In the genomic region with DNA sequence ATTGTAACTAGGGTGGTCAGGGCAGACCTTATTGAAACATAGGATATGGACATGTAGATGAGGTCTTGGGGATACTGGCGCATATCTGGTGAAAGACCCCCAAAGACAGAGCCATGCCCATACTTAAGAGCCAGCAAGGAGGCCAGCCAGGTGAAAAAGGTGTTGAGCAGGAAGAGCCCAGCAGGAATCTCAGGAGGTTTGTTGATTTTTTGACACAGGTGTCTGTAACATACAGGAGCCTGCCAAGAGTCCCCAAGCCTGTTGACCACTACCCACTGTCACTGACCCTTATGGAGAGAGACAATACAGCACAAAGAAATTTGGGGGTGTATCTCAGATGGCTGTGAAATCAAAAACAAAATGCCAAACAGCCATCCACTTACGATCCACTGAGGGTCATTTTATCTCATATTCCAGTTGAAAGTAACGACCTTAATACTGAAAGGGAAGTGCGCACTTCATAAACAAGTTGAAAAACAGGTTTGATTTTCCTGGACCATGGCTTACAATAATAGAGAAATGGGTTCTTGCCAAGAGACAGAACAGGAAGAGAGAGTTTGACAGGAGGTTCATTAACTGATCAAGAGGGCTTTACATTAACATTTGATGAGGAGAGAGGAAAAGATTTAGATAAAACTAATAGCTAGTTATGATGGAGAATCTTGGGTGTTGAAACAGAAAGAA, we compare ENCODE assay signal across 25 cellular contexts.
DNase-seq lines count a peak whose midpoint lies in the region; ATAC-seq, FAIRE-seq and TF ChIP-seq lines count a peak whose summit lies in the region.
"Had no signal": no experiment of that assay in that cellular context is flagged by ENCODE, and none has a peak within 500 bp of the region (broad histone marks: within the 10 kb centered on the region; RNA-seq: fewer than 3 reads in every experiment).

No MANE protein-coding gene starts in this region.

- peak; percentile 23 for FAIRE-seq in keratinocyte (lab: Jason Lieb, UNC)
- no peak for FAIRE-seq in kidney (lab: Jason Lieb, UNC)
- FAIRE-seq: endometrium, GM12892 had no signal

- no peaks in the 10 kb centered on the region for H3K9me3 ChIP-seq in keratinocyte (ENCODE audit: control insufficient read depth, low read depth, low read length)
- no peaks in the 10 kb centered on the region for H3K9me3 ChIP-seq in vagina
- H3K9me3 ChIP-seq in kidney (ENCODE audit: control insufficient read depth in 1 of 2, low read length in 2 of 2): no peaks in the 10 kb centered on the region
- H3K9me3 ChIP-seq: SJSA1, upper lobe of right lung had no signal

- H3K4me3 ChIP-seq in keratinocyte (ENCODE audit: control insufficient read depth in 2 of 3, extremely low read depth in 1 of 3, insufficient read depth in 2 of 3, low read depth in 1 of 3, low read length in 3 of 3): no peak overlapping the region
- H3K4me3 ChIP-seq in vagina: no peak overlapping the region
- no peak overlapping the region for H3K4me3 ChIP-seq in kidney (ENCODE audit: low read length in 2 of 2)
- H3K4me3 ChIP-seq: heart right ventricle, lung, SJSA1, upper lobe of right lung had no signal

- ATAC-seq in HG03469 (IDR thresholded peaks at IDR 0.05; ENCODE audit: unreplicated experiment): no peak
- ATAC-seq: activated CD8-positive, alpha-beta T cell treated with anti-CD3 and anti-CD28 coated beads for 36 hours; heart right ventricle; T-helper 17 cell; upper lobe of right lung; WTC11 had no signal

- no peaks in the 10 kb centered on the region for H3K9me1 ChIP-seq in keratinocyte (ENCODE audit: control insufficient read depth, extremely low read depth, insufficient read depth, low read length)

- H3K27me3 ChIP-seq in keratinocyte (ENCODE audit: control insufficient read depth, extremely low read depth, insufficient read depth, low read length) (no peaks in the 10 kb centered on the region), vagina (no peaks in the 10 kb centered on the region)
- H3K27me3 ChIP-seq: heart right ventricle, SJSA1, upper lobe of right lung had no signal

- TF ChIP-seq CTCF in keratinocyte (optimal IDR thresholded peaks at IDR 0.05 in 1 of 3, IDR thresholded peaks at IDR 0.05 in 1 of 3, conservative IDR thresholded peaks at IDR 0.05 in 1 of 3; ENCODE audit: extremely low read depth in 1 of 3, insufficient read depth in 2 of 3, low read length in 3 of 3): no peak
- no peak for TF ChIP-seq CTCF in vagina (IDR thresholded peaks at IDR 0.05)
- TF ChIP-seq CTCF in kidney (IDR thresholded peaks at IDR 0.05; ENCODE audit: borderline replicate concordance, extremely low read depth, insufficient read depth): no peak

- H3K27ac ChIP-seq in keratinocyte (ENCODE audit: control insufficient read depth, insufficient read depth, low read length) (no peak overlapping the region), vagina (peak overlapping the region; percentile 62), kidney (ENCODE audit: low read depth in 2 of 2, low read length in 2 of 2) (no peak overlapping the region)
- H3K27ac ChIP-seq: heart right ventricle, SJSA1, upper lobe of right lung had no signal

- DNase-seq in NCI-H2196 (lab: John Stamatoyannopoulos, UW; ENCODE audit: unreplicated experiment) (peak; percentile 68), NCI-H2196 treated with DMSO at 0.1 percent for 48 hours (lab: John Stamatoyannopoulos, UW; ENCODE audit: unreplicated experiment) (no peak), NCI-H748 treated with DMSO at 0.1 percent for 48 hours (lab: John Stamatoyannopoulos, UW) (peak; percentile 53), keratinocyte (ENCODE audit: low read depth, low spot score) (no peak), vagina (ENCODE audit: extremely low spot score in 2 of 2) (no peak), mesenteric fat pad (ENCODE audit: low spot score) (no peak), kidney (no peak)
- DNase-seq: 8988T; activated CD8-positive, alpha-beta T cell treated with anti-CD3 and anti-CD28 coated beads for 36 hours; activated naive CD4-positive, alpha-beta T cell treated with anti-CD3 and anti-CD28 coated beads for 36 hours; activated T-cell treated with anti-CD3 and anti-CD28 coated beads, Interleukin-2, amount 50 U/mL, for 1 hour; anterior cingulate cortex; heart right ventricle; naive B cell; NCI-H1694; NCI-H526 treated with DMSO at 0.1 percent for 48 hours; stimulated activated naive CD4-positive, alpha-beta T cell; T-helper 17 cell; upper lobe of right lung had no signal

- dilution Hi-C loops in keratinocyte (cut with MboI; ENCODE audit: extremely low pct_ligation_motif_present, low sequenced_read_pairs): no loop called here

- intact Hi-C loops in vagina (cut with DNase I): no loop called here
- intact Hi-C loops in kidney (cut with DNase I): no loop called here

- H3K79me2 ChIP-seq in keratinocyte (ENCODE audit: control insufficient read depth, insufficient read depth, low read length): no peaks in the 10 kb centered on the region

- H3K4me1 ChIP-seq in keratinocyte (ENCODE audit: control insufficient read depth, extremely low read depth, insufficient read depth, low read length) (peaks cover 3% of the 10 kb centered on the region), vagina (peaks cover 15% of the 10 kb centered on the region), kidney (ENCODE audit: control insufficient read depth in 1 of 2, insufficient read depth in 1 of 2, low read depth in 1 of 2, low read length in 2 of 2) (no peaks in the 10 kb centered on the region)
- H3K4me1 ChIP-seq: SJSA1, upper lobe of right lung had no signal

- no peaks in the 10 kb centered on the region for H4K20me1 ChIP-seq in keratinocyte (ENCODE audit: control insufficient read depth, extremely low read depth, insufficient read depth, low read length)

- TF ChIP-seq POLR2A in vagina (IDR thresholded peaks at IDR 0.05): no peak

- H3K36me3 ChIP-seq in keratinocyte (ENCODE audit: control insufficient read depth in 2 of 2, extremely low read depth in 1 of 2, insufficient read depth in 2 of 2, low read length in 2 of 2) (no peaks in the 10 kb centered on the region), vagina (no peaks in the 10 kb centered on the region), kidney (ENCODE audit: control insufficient read depth in 1 of 2, insufficient read depth in 2 of 2, low read length in 2 of 2) (no peaks in the 10 kb centered on the region)
- H3K36me3 ChIP-seq: heart right ventricle, SJSA1, upper lobe of right lung had no signal

- H3K4me2 ChIP-seq in keratinocyte (ENCODE audit: control insufficient read depth, extremely low read depth, insufficient read depth, low read depth, low read length): no peak overlapping the region

- peak overlapping the region; percentile 36 for H2AFZ ChIP-seq in keratinocyte (ENCODE audit: control insufficient read depth, low read length)

- no peak overlapping the region for H3K9ac ChIP-seq in keratinocyte (ENCODE audit: control insufficient read depth, extremely low read depth, insufficient read depth, low read length)
- no peak overlapping the region for H3K9ac ChIP-seq in kidney (ENCODE audit: low read length in 2 of 2)

Comparison
In these comparisons a context has a peak if more than half of its experiments do, and no peak if none do; other contexts are left out.
1. DNase-seq: peak in NCI-H2196 (single experiment) and NCI-H748 treated with DMSO at 0.1 percent for 48 hours (single experiment); none in NCI-H2196 treated with DMSO at 0.1 percent for 48 hours (single experiment), keratinocyte (single experiment), vagina (0 of 2), mesenteric fat pad (single experiment) and kidney (single experiment).